ENCODE assay signal across 1 cellular context in genomic region chr12:56300644-56301464, GRCh38.
TF ChIP-seq lines count a peak whose summit lies in the region.

No MANE protein-coding gene starts in this region.

TF ChIP-seq in HepG2, 621 proteins besides CTCF, POLR2A, EP300 and RAD21 (continued from another document and continues in another):
- TF ChIP-seq PREB (CRISPR knock-in tag; IDR thresholded peaks at IDR 0.05) (no peak), HNRNPLL (IDR thresholded peaks at IDR 0.05; ENCODE audit: low read depth, low read length, poor library complexity, severe bottlenecking) (no peak), ZZZ3 (CRISPR knock-in tag; IDR thresholded peaks at IDR 0.05; ENCODE audit: borderline replicate concordance) (no peak), ZNF430 (CRISPR knock-in tag; IDR thresholded peaks at IDR 0.05) (0 out of 2 replicates have a peak, but pooled peaks have one; percentile 18), ZNF230 (CRISPR knock-in tag; IDR thresholded peaks at IDR 0.05) (no peak), ZNF441 (CRISPR knock-in tag; IDR thresholded peaks at IDR 0.05; ENCODE audit: borderline replicate concordance) (no peak; the same call in 1 of the 2 replicates), NKX3-1 (CRISPR knock-in tag; IDR thresholded peaks at IDR 0.05) (no peak), ZNF710 (CRISPR knock-in tag; IDR thresholded peaks at IDR 0.05; ENCODE audit: borderline replicate concordance) (no peak), JUNB (CRISPR knock-in tag; IDR thresholded peaks at IDR 0.05; ENCODE audit: borderline replicate concordance) (no peak), RBFOX2 (IDR thresholded peaks at IDR 0.05; ENCODE audit: low read depth, low read length) (no peak), KDM1A (CRISPR knock-in tag; IDR thresholded peaks at IDR 0.05) (no peak), ZMYM4 (CRISPR knock-in tag; IDR thresholded peaks at IDR 0.05) (no peak), HIVEP1 (CRISPR knock-in tag; IDR thresholded peaks at IDR 0.05) (no peak), ZNF792 (CRISPR knock-in tag; IDR thresholded peaks at IDR 0.05) (no peak), PAWR (CRISPR knock-in tag; IDR thresholded peaks at IDR 0.05; ENCODE audit: borderline replicate concordance) (no peak), NPAS2 (CRISPR knock-in tag; IDR thresholded peaks at IDR 0.05; ENCODE audit: borderline replicate concordance) (no peak), ZNF33A (CRISPR knock-in tag; IDR thresholded peaks at IDR 0.05; ENCODE audit: borderline replicate concordance) (no peak), CBX5 (CRISPR knock-in tag; IDR thresholded peaks at IDR 0.05; ENCODE audit: borderline replicate concordance) (no peak), ZNF138 (CRISPR knock-in tag; IDR thresholded peaks at IDR 0.05; ENCODE audit: low read depth) (no peak), ZNF354B (CRISPR knock-in tag; IDR thresholded peaks at IDR 0.05) (0 out of 2 replicates have a peak, but pooled peaks have one; percentile 31), FIP1L1 (IDR thresholded peaks at IDR 0.05; ENCODE audit: borderline replicate concordance, insufficient read depth, low read depth, low read length) (no peak), ZNF83 (CRISPR knock-in tag; IDR thresholded peaks at IDR 0.05; ENCODE audit: borderline replicate concordance) (no peak), LBX2 (CRISPR knock-in tag; IDR thresholded peaks at IDR 0.05; ENCODE audit: borderline replicate concordance) (no peak), ZNF446 (CRISPR knock-in tag; IDR thresholded peaks at IDR 0.05) (0 out of 2 replicates have a peak, but pooled peaks have one; percentile 41), ZFY (CRISPR knock-in tag; IDR thresholded peaks at IDR 0.05) (no peak), ZNF775 (CRISPR knock-in tag; IDR thresholded peaks at IDR 0.05; ENCODE audit: borderline replicate concordance) (no peak), ZMYM2 (CRISPR knock-in tag; IDR thresholded peaks at IDR 0.05) (peak; percentile 29; the same call in 1 of the 2 replicates), HOXD1 (CRISPR knock-in tag; IDR thresholded peaks at IDR 0.05) (no peak), CBX1 (IDR thresholded peaks at IDR 0.05; ENCODE audit: low read depth) (no peak), MAFK (conservative IDR thresholded peaks at IDR 0.05 in 1 of 2, IDR thresholded peaks at IDR 0.05 in 1 of 2; ENCODE audit: low read length in 2 of 2) (no peak), BORCS8-MEF2B (CRISPR knock-in tag; IDR thresholded peaks at IDR 0.05) (0 out of 2 replicates have a peak, but pooled peaks have one; percentile 30), ZNF672 (CRISPR knock-in tag; IDR thresholded peaks at IDR 0.05) (no peak), ZNF788 (CRISPR knock-in tag; IDR thresholded peaks at IDR 0.05; ENCODE audit: borderline replicate concordance) (no peak), ZNF260 (CRISPR knock-in tag; IDR thresholded peaks at IDR 0.05; ENCODE audit: borderline replicate concordance, low read depth) (no peak)
- TF ChIP-seq, protein P1, sequence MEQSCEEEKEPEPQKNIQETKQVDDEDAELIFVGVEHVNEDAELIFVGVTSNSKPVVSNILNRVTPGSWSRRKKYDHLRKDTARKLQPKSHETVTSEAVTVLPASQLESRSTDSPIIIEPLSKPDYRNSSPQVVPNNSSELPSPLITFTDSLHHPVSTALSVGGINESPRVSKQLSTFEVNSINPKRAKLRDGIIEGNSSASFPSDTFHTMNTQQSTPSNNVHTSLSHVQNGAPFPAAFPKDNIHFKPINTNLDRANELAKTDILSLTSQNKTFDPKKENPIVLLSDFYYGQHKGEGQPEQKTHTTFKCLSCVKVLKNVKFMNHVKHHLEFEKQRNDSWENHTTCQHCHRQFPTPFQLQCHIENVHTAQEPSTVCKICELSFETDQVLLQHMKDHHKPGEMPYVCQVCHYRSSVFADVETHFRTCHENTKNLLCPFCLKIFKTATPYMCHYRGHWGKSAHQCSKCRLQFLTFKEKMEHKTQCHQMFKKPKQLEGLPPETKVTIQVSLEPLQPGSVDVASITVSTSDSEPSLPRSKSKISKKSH (CRISPR knock-in tag; IDR thresholded peaks at IDR 0.05; ENCODE audit: borderline replicate concordance): no peak
- TF ChIP-seq, protein P2, sequence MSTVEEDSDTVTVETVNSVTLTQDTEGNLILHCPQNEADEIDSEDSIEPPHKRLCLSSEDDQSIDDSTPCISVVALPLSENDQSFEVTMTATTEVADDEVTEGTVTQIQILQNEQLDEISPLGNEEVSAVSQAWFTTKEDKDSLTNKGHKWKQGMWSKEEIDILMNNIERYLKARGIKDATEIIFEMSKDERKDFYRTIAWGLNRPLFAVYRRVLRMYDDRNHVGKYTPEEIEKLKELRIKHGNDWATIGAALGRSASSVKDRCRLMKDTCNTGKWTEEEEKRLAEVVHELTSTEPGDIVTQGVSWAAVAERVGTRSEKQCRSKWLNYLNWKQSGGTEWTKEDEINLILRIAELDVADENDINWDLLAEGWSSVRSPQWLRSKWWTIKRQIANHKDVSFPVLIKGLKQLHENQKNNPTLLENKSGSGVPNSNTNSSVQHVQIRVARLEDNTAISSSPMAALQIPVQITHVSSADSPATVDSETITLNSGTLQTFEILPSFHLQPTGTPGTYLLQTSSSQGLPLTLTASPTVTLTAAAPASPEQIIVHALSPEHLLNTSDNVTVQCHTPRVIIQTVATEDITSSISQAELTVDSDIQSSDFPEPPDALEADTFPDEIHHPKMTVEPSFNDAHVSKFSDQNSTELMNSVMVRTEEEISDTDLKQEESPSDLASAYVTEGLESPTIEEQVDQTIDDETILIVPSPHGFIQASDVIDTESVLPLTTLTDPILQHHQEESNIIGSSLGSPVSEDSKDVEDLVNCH (CRISPR knock-in tag; IDR thresholded peaks at IDR 0.05): no peak
- TF ChIP-seq, protein P3, sequence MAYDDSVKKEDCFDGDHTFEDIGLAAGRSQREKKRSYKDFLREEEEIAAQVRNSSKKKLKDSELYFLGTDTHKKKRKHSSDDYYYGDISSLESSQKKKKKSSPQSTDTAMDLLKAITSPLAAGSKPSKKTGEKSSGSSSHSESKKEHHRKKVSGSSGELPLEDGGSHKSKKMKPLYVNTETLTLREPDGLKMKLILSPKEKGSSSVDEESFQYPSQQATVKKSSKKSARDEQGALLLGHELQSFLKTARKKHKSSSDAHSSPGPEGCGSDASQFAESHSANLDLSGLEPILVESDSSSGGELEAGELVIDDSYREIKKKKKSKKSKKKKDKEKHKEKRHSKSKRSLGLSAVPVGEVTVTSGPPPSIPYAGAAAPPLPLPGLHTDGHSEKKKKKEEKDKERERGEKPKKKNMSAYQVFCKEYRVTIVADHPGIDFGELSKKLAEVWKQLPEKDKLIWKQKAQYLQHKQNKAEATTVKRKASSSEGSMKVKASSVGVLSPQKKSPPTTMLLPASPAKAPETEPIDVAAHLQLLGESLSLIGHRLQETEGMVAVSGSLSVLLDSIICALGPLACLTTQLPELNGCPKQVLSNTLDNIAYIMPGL (CRISPR knock-in tag; IDR thresholded peaks at IDR 0.05; ENCODE audit: borderline replicate concordance in 1 of 2, low read depth in 1 of 2): no peak; a peak in 2 of 4 replicates
- TF ChIP-seq, protein P4, sequence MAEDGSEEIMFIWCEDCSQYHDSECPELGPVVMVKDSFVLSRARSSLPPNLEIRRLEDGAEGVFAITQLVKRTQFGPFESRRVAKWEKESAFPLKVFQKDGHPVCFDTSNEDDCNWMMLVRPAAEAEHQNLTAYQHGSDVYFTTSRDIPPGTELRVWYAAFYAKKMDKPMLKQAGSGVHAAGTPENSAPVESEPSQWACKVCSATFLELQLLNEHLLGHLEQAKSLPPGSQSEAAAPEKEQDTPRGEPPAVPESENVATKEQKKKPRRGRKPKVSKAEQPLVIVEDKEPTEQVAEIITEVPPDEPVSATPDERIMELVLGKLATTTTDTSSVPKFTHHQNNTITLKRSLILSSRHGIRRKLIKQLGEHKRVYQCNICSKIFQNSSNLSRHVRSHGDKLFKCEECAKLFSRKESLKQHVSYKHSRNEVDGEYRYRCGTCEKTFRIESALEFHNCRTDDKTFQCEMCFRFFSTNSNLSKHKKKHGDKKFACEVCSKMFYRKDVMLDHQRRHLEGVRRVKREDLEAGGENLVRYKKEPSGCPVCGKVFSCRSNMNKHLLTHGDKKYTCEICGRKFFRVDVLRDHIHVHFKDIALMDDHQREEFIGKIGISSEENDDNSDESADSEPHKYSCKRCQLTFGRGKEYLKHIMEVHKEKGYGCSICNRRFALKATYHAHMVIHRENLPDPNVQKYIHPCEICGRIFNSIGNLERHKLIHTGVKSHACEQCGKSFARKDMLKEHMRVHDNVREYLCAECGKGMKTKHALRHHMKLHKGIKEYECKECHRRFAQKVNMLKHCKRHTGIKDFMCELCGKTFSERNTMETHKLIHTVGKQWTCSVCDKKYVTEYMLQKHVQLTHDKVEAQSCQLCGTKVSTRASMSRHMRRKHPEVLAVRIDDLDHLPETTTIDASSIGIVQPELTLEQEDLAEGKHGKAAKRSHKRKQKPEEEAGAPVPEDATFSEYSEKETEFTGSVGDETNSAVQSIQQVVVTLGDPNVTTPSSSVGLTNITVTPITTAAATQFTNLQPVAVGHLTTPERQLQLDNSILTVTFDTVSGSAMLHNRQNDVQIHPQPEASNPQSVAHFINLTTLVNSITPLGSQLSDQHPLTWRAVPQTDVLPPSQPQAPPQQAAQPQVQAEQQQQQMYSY (CRISPR knock-in tag; IDR thresholded peaks at IDR 0.05): peak; percentile 43; the same call in 1 of the 2 replicates
- TF ChIP-seq, protein P5, sequence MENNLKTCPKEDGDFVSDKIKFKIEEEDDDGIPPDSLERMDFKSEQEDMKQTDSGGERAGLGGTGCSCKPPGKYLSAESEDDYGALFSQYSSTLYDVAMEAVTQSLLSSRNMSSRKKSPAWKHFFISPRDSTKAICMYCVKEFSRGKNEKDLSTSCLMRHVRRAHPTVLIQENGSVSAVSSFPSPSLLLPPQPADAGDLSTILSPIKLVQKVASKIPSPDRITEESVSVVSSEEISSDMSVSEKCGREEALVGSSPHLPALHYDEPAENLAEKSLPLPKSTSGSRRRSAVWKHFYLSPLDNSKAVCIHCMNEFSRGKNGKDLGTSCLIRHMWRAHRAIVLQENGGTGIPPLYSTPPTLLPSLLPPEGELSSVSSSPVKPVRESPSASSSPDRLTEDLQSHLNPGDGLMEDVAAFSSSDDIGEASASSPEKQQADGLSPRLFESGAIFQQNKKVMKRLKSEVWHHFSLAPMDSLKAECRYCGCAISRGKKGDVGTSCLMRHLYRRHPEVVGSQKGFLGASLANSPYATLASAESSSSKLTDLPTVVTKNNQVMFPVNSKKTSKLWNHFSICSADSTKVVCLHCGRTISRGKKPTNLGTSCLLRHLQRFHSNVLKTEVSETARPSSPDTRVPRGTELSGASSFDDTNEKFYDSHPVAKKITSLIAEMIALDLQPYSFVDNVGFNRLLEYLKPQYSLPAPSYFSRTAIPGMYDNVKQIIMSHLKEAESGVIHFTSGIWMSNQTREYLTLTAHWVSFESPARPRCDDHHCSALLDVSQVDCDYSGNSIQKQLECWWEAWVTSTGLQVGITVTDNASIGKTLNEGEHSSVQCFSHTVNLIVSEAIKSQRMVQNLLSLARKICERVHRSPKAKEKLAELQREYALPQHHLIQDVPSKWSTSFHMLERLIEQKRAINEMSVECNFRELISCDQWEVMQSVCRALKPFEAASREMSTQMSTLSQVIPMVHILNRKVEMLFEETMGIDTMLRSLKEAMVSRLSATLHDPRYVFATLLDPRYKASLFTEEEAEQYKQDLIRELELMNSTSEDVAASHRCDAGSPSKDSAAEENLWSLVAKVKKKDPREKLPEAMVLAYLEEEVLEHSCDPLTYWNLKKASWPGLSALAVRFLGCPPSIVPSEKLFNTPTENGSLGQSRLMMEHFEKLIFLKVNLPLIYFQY (CRISPR knock-in tag; IDR thresholded peaks at IDR 0.05; ENCODE audit: borderline replicate concordance): no peak
- TF ChIP-seq, protein P6, sequence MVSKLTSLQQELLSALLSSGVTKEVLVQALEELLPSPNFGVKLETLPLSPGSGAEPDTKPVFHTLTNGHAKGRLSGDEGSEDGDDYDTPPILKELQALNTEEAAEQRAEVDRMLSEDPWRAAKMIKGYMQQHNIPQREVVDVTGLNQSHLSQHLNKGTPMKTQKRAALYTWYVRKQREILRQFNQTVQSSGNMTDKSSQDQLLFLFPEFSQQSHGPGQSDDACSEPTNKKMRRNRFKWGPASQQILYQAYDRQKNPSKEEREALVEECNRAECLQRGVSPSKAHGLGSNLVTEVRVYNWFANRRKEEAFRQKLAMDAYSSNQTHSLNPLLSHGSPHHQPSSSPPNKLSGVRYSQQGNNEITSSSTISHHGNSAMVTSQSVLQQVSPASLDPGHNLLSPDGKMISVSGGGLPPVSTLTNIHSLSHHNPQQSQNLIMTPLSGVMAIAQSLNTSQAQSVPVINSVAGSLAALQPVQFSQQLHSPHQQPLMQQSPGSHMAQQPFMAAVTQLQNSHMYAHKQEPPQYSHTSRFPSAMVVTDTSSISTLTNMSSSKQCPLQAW (CRISPR knock-in tag; IDR thresholded peaks at IDR 0.05): no peak
- TF ChIP-seq, protein P7, sequence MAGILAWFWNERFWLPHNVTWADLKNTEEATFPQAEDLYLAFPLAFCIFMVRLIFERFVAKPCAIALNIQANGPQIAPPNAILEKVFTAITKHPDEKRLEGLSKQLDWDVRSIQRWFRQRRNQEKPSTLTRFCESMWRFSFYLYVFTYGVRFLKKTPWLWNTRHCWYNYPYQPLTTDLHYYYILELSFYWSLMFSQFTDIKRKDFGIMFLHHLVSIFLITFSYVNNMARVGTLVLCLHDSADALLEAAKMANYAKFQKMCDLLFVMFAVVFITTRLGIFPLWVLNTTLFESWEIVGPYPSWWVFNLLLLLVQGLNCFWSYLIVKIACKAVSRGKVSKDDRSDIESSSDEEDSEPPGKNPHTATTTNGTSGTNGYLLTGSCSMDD (CRISPR knock-in tag; IDR thresholded peaks at IDR 0.05): no peak
